In genomic region chr20:56628015-56628872, GRCh38 we compare ENCODE assay signal across 8 cellular contexts. TPM values are rescaled to one million over a fixed set of nuclear protein-coding genes. Genes with fewer than 3 reads are reported as not detected.
DNase-seq lines count a peak whose midpoint lies in the region; ATAC-seq and TF ChIP-seq lines count a peak whose summit lies in the region.

No MANE protein-coding gene starts in this region.

- 21 to 25% methylated on average over 16 to 21 of the region's 48 CpGs for WGBS in esophagus squamous epithelium, 2 donors

- peak; percentile 59 for DNase-seq in ELR (ENCODE audit: low read depth)
- peak; percentile 39 for DNase-seq in RPMI8226
- DNase-seq in esophagus squamous epithelium (lab: John Stamatoyannopoulos, UW) = no peak
- no peak for DNase-seq in Peyer's patch
- DNase-seq in hypothalamus (lab: John Stamatoyannopoulos, UW) = no peak

- TF ChIP-seq POLR2A in esophagus squamous epithelium (IDR thresholded peaks at IDR 0.05) (no peak), Peyer's patch (IDR thresholded peaks at IDR 0.05) (no peak)

- no peak for TF ChIP-seq CTCF in esophagus squamous epithelium (IDR thresholded peaks at IDR 0.05)
- TF ChIP-seq CTCF in parathyroid adenoma (IDR thresholded peaks at IDR 0.05) = no peak
- TF ChIP-seq CTCF in Peyer's patch (IDR thresholded peaks at IDR 0.05) = no peak

- intact Hi-C loops in esophagus squamous epithelium (cut with DNase I) = no loop called here

- H3K27me3 ChIP-seq in esophagus squamous epithelium = peaks cover 0 to 100% (median 9%) of the 10 kb centered on the region in 4 donors
- H3K27me3 ChIP-seq in parathyroid adenoma (ENCODE audit: control insufficient read depth, insufficient read depth, low read length) = peaks cover 9% of the 10 kb centered on the region
- peaks cover 0 to 54% of the 10 kb centered on the region in 2 donors for H3K27me3 ChIP-seq in Peyer's patch

- H3K27ac ChIP-seq in esophagus squamous epithelium = peak overlapping the region; percentile 51 to 97 (median 84)
- H3K27ac ChIP-seq in parathyroid adenoma = no peak overlapping the region
- H3K27ac ChIP-seq in Peyer's patch = no peak overlapping the region

- peak overlapping the region; percentile 66 to 85 (median 76) for H3K4me3 ChIP-seq in esophagus squamous epithelium
- peak overlapping the region; percentile 78 for H3K4me3 ChIP-seq in parathyroid adenoma (ENCODE audit: low read depth, low read length)
- peak overlapping the region in 2 of 4 donors; percentile 43 to 44 for H3K4me3 ChIP-seq in Peyer's patch

- H3K4me1 ChIP-seq in esophagus squamous epithelium (peaks cover 35 to 85% (median 44%) of the 10 kb centered on the region in 3 donors), parathyroid adenoma (no peaks in the 10 kb centered on the region), Peyer's patch (peaks cover 0 to 38% (median 5%) of the 10 kb centered on the region in 4 donors)

- no peaks in the 10 kb centered on the region for H3K9me3 ChIP-seq in esophagus squamous epithelium
- H3K9me3 ChIP-seq in parathyroid adenoma (ENCODE audit: control insufficient read depth, low read length) = no peaks in the 10 kb centered on the region
- H3K9me3 ChIP-seq in Peyer's patch = peaks cover 0 to 7% (median 0%) of the 10 kb centered on the region in 4 donors

- no peaks in the 10 kb centered on the region for H3K79me2 ChIP-seq in parathyroid adenoma

- peak overlapping the region; percentile 85 for H2AFZ ChIP-seq in parathyroid adenoma

- peaks cover 0 to 9% (median 0%) of the 10 kb centered on the region in 3 donors for H3K36me3 ChIP-seq in esophagus squamous epithelium
- no peaks in the 10 kb centered on the region for H3K36me3 ChIP-seq in parathyroid adenoma (ENCODE audit: control insufficient read depth, insufficient read depth, low read length)
- no peaks in the 10 kb centered on the region for H3K36me3 ChIP-seq in Peyer's patch

- H3K4me2 ChIP-seq in parathyroid adenoma (ENCODE audit: low read length) = peak overlapping the region; percentile 98

- no peak for ATAC-seq in HG02970 (IDR thresholded peaks at IDR 0.05; ENCODE audit: low FRiP score, unreplicated experiment)
- no peak for ATAC-seq in GM18873 (IDR thresholded peaks at IDR 0.05; ENCODE audit: low FRiP score, unreplicated experiment)

- H3K9ac ChIP-seq in parathyroid adenoma = no peak overlapping the region

RNA-seq across cellular contexts. Expression of gene TFAP2C, which starts 0.9 kb away (rescaled TPM):
- total RNA-seq in esophagus squamous epithelium (10 to 100 TPM; 25.9 to 34.8 (median 31.8) TPM), Peyer's patch (not detected)

Comparison
In these comparisons a context has a peak if more than half of its experiments do, and no peak if none do; other contexts are left out.
1. DNase-seq: peak in ELR (single experiment) and RPMI8226 (single experiment); none in esophagus squamous epithelium (single experiment), Peyer's patch (0 of 3) and hypothalamus (0 of 51).
2. H3K27ac ChIP-seq: peak in esophagus squamous epithelium (4 of 4); none in parathyroid adenoma (single experiment) and Peyer's patch (0 of 4).
3. RNA of gene TFAP2C, which starts 0.9 kb away (total RNA-seq): 25.9 to 34.8 TPM in esophagus squamous epithelium; not detected in Peyer's patch; every median in the first group is over 10 times any median in the second.